22 cellular contexts compared by ENCODE assay signal in the genomic region with DNA sequence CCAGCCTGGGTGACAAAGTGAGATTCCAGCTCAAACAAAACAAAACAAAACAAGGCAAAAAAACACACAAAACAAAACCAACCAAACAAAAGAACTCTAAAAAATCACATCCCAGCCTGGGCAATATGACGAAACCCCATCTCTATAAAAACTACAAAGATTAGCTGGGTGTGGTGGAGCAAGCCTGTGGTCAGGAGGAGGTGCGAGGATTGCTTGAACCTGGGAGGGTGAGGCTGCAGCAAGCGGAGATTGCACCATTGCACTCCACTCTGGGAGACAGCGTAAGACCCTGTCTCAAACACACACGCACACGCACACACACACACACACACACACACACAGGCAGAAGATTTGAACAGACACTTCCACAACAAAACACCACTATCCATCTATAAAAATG.
DNase-seq lines count a peak whose midpoint lies in the region; ATAC-seq, FAIRE-seq and TF ChIP-seq lines count a peak whose summit lies in the region.
"Had no signal": no experiment of that assay in that cellular context is flagged by ENCODE, and none has a peak within 500 bp of the region (broad histone marks: within the 10 kb centered on the region; RNA-seq: fewer than 3 reads in every experiment).

No MANE protein-coding gene starts in this region.

- H3K36me3 Mint-ChIP-seq in activated CD4-positive, alpha-beta T cell treated with anti-CD3 and anti-CD28 coated beads, Interleukin-2, amount 10 ng/mL, durations not matched to agents 7 days and 5 days (ENCODE audit: low read depth) = peaks cover 32% of the 10 kb centered on the region
- H3K36me3 Mint-ChIP-seq in activated CD4-positive, alpha-beta T cell treated with anti-CD3 and anti-CD28 coated beads, Interleukin-2, amount 10 ng/mL, durations not matched to agents 24 days and 14 days (ENCODE audit: low read depth) = peaks cover 17% of the 10 kb centered on the region
- H3K36me3 Mint-ChIP-seq in natural killer cell treated with Interleukin-12 subunit alpha and Interleukin-12 subunit beta and Interleukin-15 and Interleukin-18, amount 100 ng/mL, for 72 hours = no peaks in the 10 kb centered on the region
- peaks cover 8% of the 10 kb centered on the region for H3K36me3 Mint-ChIP-seq in chondrocyte (ENCODE audit: low read depth)

- no peaks in the 10 kb centered on the region for H3K27me3 Mint-ChIP-seq in activated CD4-positive, alpha-beta T cell treated with anti-CD3 and anti-CD28 coated beads, Interleukin-2, amount 10 ng/mL, durations not matched to agents 7 days and 5 days
- no peaks in the 10 kb centered on the region for H3K27me3 Mint-ChIP-seq in activated CD4-positive, alpha-beta T cell treated with anti-CD3 and anti-CD28 coated beads, Interleukin-2, amount 10 ng/mL, durations not matched to agents 24 days and 14 days
- no peaks in the 10 kb centered on the region for H3K27me3 Mint-ChIP-seq in natural killer cell treated with Interleukin-12 subunit alpha and Interleukin-12 subunit beta and Interleukin-15 and Interleukin-18, amount 100 ng/mL, for 72 hours
- H3K27me3 Mint-ChIP-seq in chondrocyte (ENCODE audit: low read depth) = no peaks in the 10 kb centered on the region

- intact Hi-C loops in activated CD4-positive, alpha-beta T cell treated with anti-CD3 and anti-CD28 coated beads, Interleukin-2, amount 10 ng/mL, durations not matched to agents 24 days and 14 days (cut with micrococcal nuclease) = no loop called here

- ATAC-seq in natural killer cell treated with Interleukin-12 subunit alpha and Interleukin-12 subunit beta and Interleukin-15 and Interleukin-18, amount 100 ng/mL, for 72 hours = peak; percentile 70 to 81
- ATAC-seq: activated T-cell treated with anti-CD3 and anti-CD28 coated beads, Interleukin-2, amount 50 U/mL, for 4 hours; heart left ventricle; upper lobe of right lung; WTC11 had no signal

- TF ChIP-seq POLR2A in GM12892 (IDR thresholded peaks at IDR 0.05; ENCODE audit: low read depth, low read length) = no peak

- peak overlapping the region; percentile 10 for H3K4me3 Mint-ChIP-seq in activated CD4-positive, alpha-beta T cell treated with anti-CD3 and anti-CD28 coated beads, Interleukin-2, amount 10 ng/mL, durations not matched to agents 7 days and 5 days
- H3K4me3 Mint-ChIP-seq in activated CD4-positive, alpha-beta T cell treated with anti-CD3 and anti-CD28 coated beads, Interleukin-2, amount 10 ng/mL, durations not matched to agents 24 days and 14 days = no peak overlapping the region
- H3K4me3 Mint-ChIP-seq in natural killer cell treated with Interleukin-12 subunit alpha and Interleukin-12 subunit beta and Interleukin-15 and Interleukin-18, amount 100 ng/mL, for 72 hours = no peak overlapping the region
- no peak overlapping the region for H3K4me3 Mint-ChIP-seq in chondrocyte (ENCODE audit: unreplicated experiment)
- H3K4me3 Mint-ChIP-seq: activated T-cell treated with anti-CD3 and anti-CD28 coated beads, Interleukin-2, amount 50 U/mL, for 4 hours; WTC11 had no signal

- DNase-seq in activated CD4-positive, alpha-beta T cell treated with anti-CD3 and anti-CD28 coated beads, Interleukin-2, amount 10 ng/mL, durations not matched to agents 7 days and 5 days = peak; percentile 42
- no peak for DNase-seq in activated CD4-positive, alpha-beta T cell treated with anti-CD3 and anti-CD28 coated beads, Interleukin-2, amount 10 ng/mL, durations not matched to agents 24 days and 14 days
- DNase-seq in GM12892 (ENCODE audit: insufficient read length) = no peak
- peak; percentile 51 for DNase-seq in SKM-1 (lab: John Stamatoyannopoulos, UW; ENCODE audit: unreplicated experiment)
- no peak for DNase-seq in natural killer cell treated with Interleukin-12 subunit alpha and Interleukin-12 subunit beta and Interleukin-15 and Interleukin-18, amount 100 ng/mL, for 72 hours (ENCODE audit: low spot score)
- no peak for DNase-seq in CD1c-positive myeloid dendritic cell (ENCODE audit: extremely low spot score)
- DNase-seq in occipital lobe (lab: John Stamatoyannopoulos, UW) = no peak
- no peak for DNase-seq in chondrocyte (ENCODE audit: low spot score)
- DNase-seq: activated CD8-positive, alpha-beta memory T cell treated with anti-CD3 and anti-CD28 coated beads for 24 hours; activated T-cell treated with anti-CD3 and anti-CD28 coated beads, Interleukin-2, amount 50 U/mL, for 4 hours; brain microvascular endothelial cell; cortex of kidney; heart left ventricle; NCI-H1694; NCI-H2171 treated with DMSO at 0.1 percent for 48 hours; NCI-H748 treated with DMSO at 0.1 percent for 48 hours; SJCRH30; stimulated activated CD4-positive, alpha-beta T cell treated with anti-CD3 and anti-CD28 coated beads, Interleukin-2, amount 100 ng/mL, for 48 hours; T-helper 2 cell; upper lobe of right lung had no signal

- H3K27ac Mint-ChIP-seq in activated CD4-positive, alpha-beta T cell treated with anti-CD3 and anti-CD28 coated beads, Interleukin-2, amount 10 ng/mL, durations not matched to agents 7 days and 5 days = peak overlapping the region; percentile 86
- H3K27ac Mint-ChIP-seq in activated CD4-positive, alpha-beta T cell treated with anti-CD3 and anti-CD28 coated beads, Interleukin-2, amount 10 ng/mL, durations not matched to agents 24 days and 14 days = no peak overlapping the region
- no peak overlapping the region for H3K27ac Mint-ChIP-seq in natural killer cell treated with Interleukin-12 subunit alpha and Interleukin-12 subunit beta and Interleukin-15 and Interleukin-18, amount 100 ng/mL, for 72 hours
- no peak overlapping the region for H3K27ac Mint-ChIP-seq in chondrocyte (ENCODE audit: unreplicated experiment)
- H3K27ac Mint-ChIP-seq: WTC11 had no signal

- H3K4me1 Mint-ChIP-seq in activated CD4-positive, alpha-beta T cell treated with anti-CD3 and anti-CD28 coated beads, Interleukin-2, amount 10 ng/mL, durations not matched to agents 7 days and 5 days = peaks cover 34% of the 10 kb centered on the region
- H3K4me1 Mint-ChIP-seq in activated CD4-positive, alpha-beta T cell treated with anti-CD3 and anti-CD28 coated beads, Interleukin-2, amount 10 ng/mL, durations not matched to agents 24 days and 14 days = peaks cover 13% of the 10 kb centered on the region
- H3K4me1 Mint-ChIP-seq in natural killer cell treated with Interleukin-12 subunit alpha and Interleukin-12 subunit beta and Interleukin-15 and Interleukin-18, amount 100 ng/mL, for 72 hours (ENCODE audit: low read depth in 2 of 2) = peaks cover 15 to 19% of the 10 kb centered on the region in 2 donors
- peaks cover 9% of the 10 kb centered on the region for H3K4me1 Mint-ChIP-seq in chondrocyte (ENCODE audit: low read depth)

- FAIRE-seq in GM12892 (lab: Jason Lieb, UNC) = peak; percentile 36
- FAIRE-seq: A204.1 had no signal

- POLR2A ChIA-PET in activated CD4-positive, alpha-beta T cell treated with anti-CD3 and anti-CD28 coated beads, Interleukin-2, amount 10 ng/mL, durations not matched to agents 7 days and 5 days (lab: Charles Lee) = no interaction called here

- TF ChIP-seq CTCF in chondrocyte (IDR thresholded peaks at IDR 0.05) = no peak

- CTCF ChIA-PET in activated CD4-positive, alpha-beta T cell treated with anti-CD3 and anti-CD28 coated beads, Interleukin-2, amount 10 ng/mL, durations not matched to agents 7 days and 5 days (lab: Charles Lee) = no interaction called here

- H3K9me3 Mint-ChIP-seq in activated CD4-positive, alpha-beta T cell treated with anti-CD3 and anti-CD28 coated beads, Interleukin-2, amount 10 ng/mL, durations not matched to agents 7 days and 5 days = no peaks in the 10 kb centered on the region
- peaks cover 3% of the 10 kb centered on the region for H3K9me3 Mint-ChIP-seq in activated CD4-positive, alpha-beta T cell treated with anti-CD3 and anti-CD28 coated beads, Interleukin-2, amount 10 ng/mL, durations not matched to agents 24 days and 14 days
- H3K9me3 Mint-ChIP-seq in natural killer cell treated with Interleukin-12 subunit alpha and Interleukin-12 subunit beta and Interleukin-15 and Interleukin-18, amount 100 ng/mL, for 72 hours = no peaks in the 10 kb centered on the region
- H3K9me3 Mint-ChIP-seq in chondrocyte (ENCODE audit: low read depth) = no peaks in the 10 kb centered on the region
- H3K9me3 Mint-ChIP-seq: activated T-cell treated with anti-CD3 and anti-CD28 coated beads, Interleukin-2, amount 50 U/mL, for 4 hours; WTC11 had no signal

Comparison
In these comparisons a context has a peak if more than half of its experiments do, and no peak if none do; other contexts are left out.
1. DNase-seq: peak in activated CD4-positive, alpha-beta T cell treated with anti-CD3 and anti-CD28 coated beads, Interleukin-2, amount 10 ng/mL, durations not matched to agents 7 days and 5 days (single experiment) and SKM-1 (single experiment); none in activated CD4-positive, alpha-beta T cell treated with anti-CD3 and anti-CD28 coated beads, Interleukin-2, amount 10 ng/mL, durations not matched to agents 24 days and 14 days (single experiment), GM12892 (single experiment), natural killer cell treated with Interleukin-12 subunit alpha and Interleukin-12 subunit beta and Interleukin-15 and Interleukin-18, amount 100 ng/mL, for 72 hours (single experiment), CD1c-positive myeloid dendritic cell (single experiment), occipital lobe (single experiment) and chondrocyte (single experiment).